In the genomic region with DNA sequence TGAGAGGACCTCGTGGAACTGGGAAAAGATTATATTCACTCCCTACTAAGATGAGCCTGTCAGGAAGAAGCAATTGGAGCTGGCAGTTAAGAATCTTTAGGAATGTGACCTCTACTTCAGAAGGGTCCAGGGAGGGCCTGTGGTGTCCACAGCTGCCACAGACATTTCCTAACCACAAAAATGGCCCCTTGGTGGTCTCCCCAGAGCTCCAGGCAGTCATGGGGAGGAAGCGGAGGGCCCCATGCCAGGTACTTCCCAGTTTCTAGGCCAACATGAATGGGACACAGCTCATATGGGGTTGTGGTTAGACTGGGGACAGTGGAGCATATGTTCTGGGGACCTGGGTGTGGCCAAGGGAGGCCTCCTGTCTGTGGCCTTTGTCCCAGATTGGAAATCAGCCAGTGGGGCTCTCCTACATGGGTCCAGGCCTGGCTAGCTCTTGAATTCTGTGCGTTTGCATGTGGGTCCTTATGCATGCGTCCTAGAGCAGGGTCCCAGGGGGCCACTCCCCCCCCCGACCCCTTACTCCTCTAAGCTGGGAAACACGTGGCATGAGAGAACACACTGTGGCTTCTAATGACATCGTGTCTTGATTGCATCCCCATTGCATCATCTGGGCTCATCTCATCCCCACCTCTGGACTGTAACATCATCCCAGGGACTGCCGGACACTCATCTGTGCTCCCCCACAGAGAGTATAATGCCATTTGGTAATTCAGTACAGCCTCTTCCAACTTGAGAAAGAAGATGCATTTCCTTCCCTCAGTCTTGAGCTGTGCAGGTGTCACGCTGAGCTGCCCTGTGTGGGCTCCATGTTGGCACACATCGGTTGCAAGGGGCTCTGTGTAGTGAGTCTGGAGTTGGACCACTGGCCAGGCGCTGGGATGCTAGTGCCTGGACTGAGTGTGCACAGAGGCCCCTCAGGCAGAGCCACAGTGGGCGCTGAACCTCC, we compare ENCODE assay signal across 8 cellular contexts. TPM values are rescaled to one million over a fixed set of nuclear protein-coding genes. Genes with fewer than 3 reads are reported as not detected.
DNase-seq lines count a peak whose midpoint lies in the region; ATAC-seq and TF ChIP-seq lines count a peak whose summit lies in the region.

No MANE protein-coding gene starts in this region.

- H3K27me3 Mint-ChIP-seq in CD4-positive, CD25-positive, alpha-beta regulatory T cell = no peaks in the 10 kb centered on the region
- no peaks in the 10 kb centered on the region for H3K27me3 Mint-ChIP-seq in activated CD8-positive, alpha-beta T cell treated with anti-CD3 and anti-CD28 coated beads, Interleukin-2, amount 10 ng/mL, durations not matched to agents 7 days and 5 days (ENCODE audit: low read depth)

- peak overlapping the region in 3 of 4 donors; percentile 17 to 79 (median 73) for H3K4me3 Mint-ChIP-seq in CD4-positive, CD25-positive, alpha-beta regulatory T cell
- H3K4me3 Mint-ChIP-seq in activated CD8-positive, alpha-beta T cell treated with anti-CD3 and anti-CD28 coated beads, Interleukin-2, amount 10 ng/mL, durations not matched to agents 7 days and 5 days = peak overlapping the region; percentile 18

- H3K4me1 ChIP-seq in CD4-positive, CD25-positive, alpha-beta regulatory T cell (ENCODE audit: control insufficient read depth, insufficient read depth, low read length, poor library complexity, severe bottlenecking) = peaks cover 84% of the 10 kb centered on the region
- H3K4me1 ChIP-seq in lower lobe of right lung (peaks cover 98% of the 10 kb centered on the region), uterus (peaks cover 0 to 5% of the 10 kb centered on the region in 2 donors)

- H3K36me3 Mint-ChIP-seq in CD4-positive, CD25-positive, alpha-beta regulatory T cell = peaks cover 21% of the 10 kb centered on the region
- H3K36me3 Mint-ChIP-seq in activated CD8-positive, alpha-beta T cell treated with anti-CD3 and anti-CD28 coated beads, Interleukin-2, amount 10 ng/mL, durations not matched to agents 7 days and 5 days (ENCODE audit: low read depth) = peaks cover 78% of the 10 kb centered on the region

- DNase-seq in CD4-positive, CD25-positive, alpha-beta regulatory T cell = no peak
- DNase-seq in activated CD8-positive, alpha-beta T cell treated with anti-CD3 and anti-CD28 coated beads, Interleukin-2, amount 10 ng/mL, durations not matched to agents 7 days and 5 days = no peak
- DNase-seq in lower lobe of right lung = peak; percentile 80
- DNase-seq in uterus = no peak
- no peak for DNase-seq in cerebellum (ENCODE audit: low spot score)

- no peak for TF ChIP-seq POLR2A in uterus (IDR thresholded peaks at IDR 0.05)

- peaks cover 49 to 94% (median 78%) of the 10 kb centered on the region in 4 donors for H3K4me1 Mint-ChIP-seq in CD4-positive, CD25-positive, alpha-beta regulatory T cell
- H3K4me1 Mint-ChIP-seq in activated CD8-positive, alpha-beta T cell treated with anti-CD3 and anti-CD28 coated beads, Interleukin-2, amount 10 ng/mL, durations not matched to agents 7 days and 5 days (ENCODE audit: low read depth) = peaks cover 99% of the 10 kb centered on the region

- CTCF ChIA-PET in activated CD8-positive, alpha-beta T cell treated with anti-CD3 and anti-CD28 coated beads, Interleukin-2, amount 10 ng/mL, durations not matched to agents 7 days and 5 days (lab: Charles Lee) = interaction anchor here (0.5 to 7.8 kb wide), 10 partner anchors 10 to 73 kb away, joined by 3 to 141 read pairs (median 18); partner anchors contain the start of gene IRF1

- no peaks in the 10 kb centered on the region for H3K27me3 ChIP-seq in CD4-positive, CD25-positive, alpha-beta regulatory T cell (ENCODE audit: control insufficient read depth, insufficient read depth, low read length)
- no peaks in the 10 kb centered on the region for H3K27me3 ChIP-seq in lower lobe of right lung (ENCODE audit: low read depth)
- H3K27me3 ChIP-seq in uterus = no peaks in the 10 kb centered on the region

- H3K36me3 ChIP-seq in CD4-positive, CD25-positive, alpha-beta regulatory T cell (ENCODE audit: control insufficient read depth, insufficient read depth, low read length) = peaks cover 5% of the 10 kb centered on the region
- peaks cover 6% of the 10 kb centered on the region for H3K36me3 ChIP-seq in lower lobe of right lung
- H3K36me3 ChIP-seq in uterus = no peaks in the 10 kb centered on the region

- H3K27ac Mint-ChIP-seq in CD4-positive, CD25-positive, alpha-beta regulatory T cell = peak overlapping the region; percentile 96 to 99 (median 98)
- H3K27ac Mint-ChIP-seq in activated CD8-positive, alpha-beta T cell treated with anti-CD3 and anti-CD28 coated beads, Interleukin-2, amount 10 ng/mL, durations not matched to agents 7 days and 5 days = peak overlapping the region; percentile 99

- H3K9me3 Mint-ChIP-seq in CD4-positive, CD25-positive, alpha-beta regulatory T cell = no peaks in the 10 kb centered on the region
- H3K9me3 Mint-ChIP-seq in activated CD8-positive, alpha-beta T cell treated with anti-CD3 and anti-CD28 coated beads, Interleukin-2, amount 10 ng/mL, durations not matched to agents 7 days and 5 days (ENCODE audit: insufficient read depth) = no peaks in the 10 kb centered on the region

- POLR2A ChIA-PET in activated CD8-positive, alpha-beta T cell treated with anti-CD3 and anti-CD28 coated beads, Interleukin-2, amount 10 ng/mL, durations not matched to agents 7 days and 5 days (lab: Charles Lee) = interaction anchor here (1.1 to 8.1 kb wide), 9 partner anchors 6 to 48 kb away, joined by 3 to 175 read pairs (median 44); partner anchors contain the start of gene IRF1

- intact Hi-C loops in lower lobe of right lung (cut with DNase I) (no loop called here), uterus (cut with DNase I; ENCODE audit: low total_unique reads) (no loop called here)

- ATAC-seq in CD4-positive, CD25-positive, alpha-beta regulatory T cell (ENCODE audit: low read depth in 2 of 2) = no peak
- ATAC-seq in HG02981 (IDR thresholded peaks at IDR 0.05; ENCODE audit: unreplicated experiment) = peak; percentile 29
- ATAC-seq in activated CD8-positive, alpha-beta T cell treated with anti-CD3 and anti-CD28 coated beads, Interleukin-2, amount 10 ng/mL, durations not matched to agents 7 days and 5 days = no peak
- ATAC-seq in lower lobe of right lung = peak; percentile 54 to 71
- ATAC-seq in HG02623 (IDR thresholded peaks at IDR 0.05; ENCODE audit: unreplicated experiment) = no peak
- ATAC-seq in GM19035 (IDR thresholded peaks at IDR 0.05; ENCODE audit: unreplicated experiment) = no peak

- H3K4me3 ChIP-seq in CD4-positive, CD25-positive, alpha-beta regulatory T cell (ENCODE audit: low read depth, low read length) = peak overlapping the region; percentile 52
- H3K4me3 ChIP-seq in lower lobe of right lung = no peak overlapping the region
- no peak overlapping the region for H3K4me3 ChIP-seq in uterus

- H3K9me3 ChIP-seq in CD4-positive, CD25-positive, alpha-beta regulatory T cell (ENCODE audit: control insufficient read depth in 2 of 2, low read length in 2 of 2) = no peaks in the 10 kb centered on the region
- H3K9me3 ChIP-seq in lower lobe of right lung (no peaks in the 10 kb centered on the region), uterus (no peaks in the 10 kb centered on the region)

- H3K27ac ChIP-seq in CD4-positive, CD25-positive, alpha-beta regulatory T cell (ENCODE audit: insufficient read depth, low read length, poor library complexity, severe bottlenecking) = peak overlapping the region; percentile 86
- H3K27ac ChIP-seq in lower lobe of right lung (peak overlapping the region; percentile 90), uterus (no peak overlapping the region)

- TF ChIP-seq CTCF in lower lobe of right lung (IDR thresholded peaks at IDR 0.05) = no peak
- no peak for TF ChIP-seq CTCF in uterus (IDR thresholded peaks at IDR 0.05)

RNA-seq across cellular contexts. Expression of gene IRF1, which starts 31.3 kb away (rescaled TPM):
- 924 TPM for total RNA-seq in CD4-positive, CD25-positive, alpha-beta regulatory T cell
- 100 to 1,000 TPM; 160 to 202 (median 190) TPM for polyA plus RNA-seq in CD4-positive, CD25-positive, alpha-beta regulatory T cell
- 100 to 1,000 TPM; 221 to 228 TPM for total RNA-seq in activated CD8-positive, alpha-beta T cell treated with anti-CD3 and anti-CD28 coated beads, Interleukin-2, amount 10 ng/mL, durations not matched to agents 7 days and 5 days
- 81.2 TPM for total RNA-seq in lower lobe of right lung
- 100 to 1,000 TPM in 1 of 4 donors, 10 to 100 TPM in 2, 1 to 10 TPM in 1; 3.8 to 110 (median 25.7) TPM for total RNA-seq in uterus
- 2.4 TPM for total RNA-seq in cerebellum

Comparison
In these comparisons a context has a peak if more than half of its experiments do, and no peak if none do; other contexts are left out.
1. ATAC-seq: peak in HG02981 (single experiment) and lower lobe of right lung (2 of 2); none in CD4-positive, CD25-positive, alpha-beta regulatory T cell (0 of 2), activated CD8-positive, alpha-beta T cell treated with anti-CD3 and anti-CD28 coated beads, Interleukin-2, amount 10 ng/mL, durations not matched to agents 7 days and 5 days (single experiment), HG02623 (single experiment) and GM19035 (single experiment).
2. H3K27ac ChIP-seq: peak in CD4-positive, CD25-positive, alpha-beta regulatory T cell (single experiment) and lower lobe of right lung (single experiment); none in uterus (0 of 2).